In genomic region chr15:55917881-55918296, GRCh38 we compare ENCODE assay signal across 8 cellular contexts.
DNase-seq lines count a peak whose midpoint lies in the region; ATAC-seq, FAIRE-seq and TF ChIP-seq lines count a peak whose summit lies in the region.

No MANE protein-coding gene starts in this region.

- no peak for ATAC-seq in activated CD4-positive, alpha-beta T cell treated with anti-CD3 and anti-CD28 coated beads for 36 hours
- ATAC-seq in HG03342 (IDR thresholded peaks at IDR 0.05; ENCODE audit: unreplicated experiment) (no peak), GM18858 (IDR thresholded peaks at IDR 0.05; ENCODE audit: unreplicated experiment) (no peak)

- peak; percentile 26 for DNase-seq in activated CD4-positive, alpha-beta T cell treated with anti-CD3 and anti-CD28 coated beads for 36 hours
- DNase-seq in activated CD4-positive, alpha-beta T cell treated with anti-CD3 and anti-CD28 coated beads, Interleukin-2, amount 10 ng/mL, durations not matched to agents 24 days and 14 days = no peak
- DNase-seq in NCI-H2081 treated with DMSO at 0.1 percent for 48 hours (lab: John Stamatoyannopoulos, UW) (peak; percentile 2), astrocyte of the cerebellum (ENCODE audit: low read depth) (peak; percentile 83)
- no peak for DNase-seq in activated T-cell treated with anti-CD3 and anti-CD28 coated beads, Interleukin-2, amount 50 U/mL, for 24 hours

- no peaks in the 10 kb centered on the region for H3K9me3 Mint-ChIP-seq in activated CD4-positive, alpha-beta T cell treated with anti-CD3 and anti-CD28 coated beads for 36 hours (ENCODE audit: low read depth)
- no peaks in the 10 kb centered on the region for H3K9me3 Mint-ChIP-seq in activated CD4-positive, alpha-beta T cell treated with anti-CD3 and anti-CD28 coated beads, Interleukin-2, amount 10 ng/mL, durations not matched to agents 24 days and 14 days
- H3K9me3 Mint-ChIP-seq in activated T-cell treated with anti-CD3 and anti-CD28 coated beads, Interleukin-2, amount 50 U/mL, for 24 hours = no peaks in the 10 kb centered on the region

- POLR2A ChIA-PET in activated CD4-positive, alpha-beta T cell treated with anti-CD3 and anti-CD28 coated beads for 36 hours (lab: Charles Lee) = no interaction called here

- TF ChIP-seq CTCF in astrocyte of the cerebellum (IDR thresholded peaks at IDR 0.05; ENCODE audit: low read depth, low read length, missing control alignments) = peak; percentile 72

- in situ Hi-C loops in astrocyte of the cerebellum (cut with HindIII; ENCODE audit: low sequenced_read_pairs) = no loop called here

- no peaks in the 10 kb centered on the region for H3K36me3 Mint-ChIP-seq in activated CD4-positive, alpha-beta T cell treated with anti-CD3 and anti-CD28 coated beads for 36 hours (ENCODE audit: low read depth)
- H3K36me3 Mint-ChIP-seq in activated CD4-positive, alpha-beta T cell treated with anti-CD3 and anti-CD28 coated beads, Interleukin-2, amount 10 ng/mL, durations not matched to agents 24 days and 14 days (ENCODE audit: low read depth) = no peaks in the 10 kb centered on the region
- H3K36me3 Mint-ChIP-seq in activated T-cell treated with anti-CD3 and anti-CD28 coated beads, Interleukin-2, amount 50 U/mL, for 24 hours (ENCODE audit: low read depth) = no peaks in the 10 kb centered on the region

- no peaks in the 10 kb centered on the region for H3K27me3 Mint-ChIP-seq in activated CD4-positive, alpha-beta T cell treated with anti-CD3 and anti-CD28 coated beads for 36 hours
- H3K27me3 Mint-ChIP-seq in activated CD4-positive, alpha-beta T cell treated with anti-CD3 and anti-CD28 coated beads, Interleukin-2, amount 10 ng/mL, durations not matched to agents 24 days and 14 days = no peaks in the 10 kb centered on the region
- no peaks in the 10 kb centered on the region for H3K27me3 Mint-ChIP-seq in activated T-cell treated with anti-CD3 and anti-CD28 coated beads, Interleukin-2, amount 50 U/mL, for 24 hours

- H3K4me1 Mint-ChIP-seq in activated CD4-positive, alpha-beta T cell treated with anti-CD3 and anti-CD28 coated beads for 36 hours = peaks cover 4% of the 10 kb centered on the region
- no peaks in the 10 kb centered on the region for H3K4me1 Mint-ChIP-seq in activated CD4-positive, alpha-beta T cell treated with anti-CD3 and anti-CD28 coated beads, Interleukin-2, amount 10 ng/mL, durations not matched to agents 24 days and 14 days
- no peaks in the 10 kb centered on the region for H3K4me1 Mint-ChIP-seq in activated T-cell treated with anti-CD3 and anti-CD28 coated beads, Interleukin-2, amount 50 U/mL, for 24 hours (ENCODE audit: low read depth)

- intact Hi-C loops in activated CD4-positive, alpha-beta T cell treated with anti-CD3 and anti-CD28 coated beads for 36 hours (cut with DNase I, micrococcal nuclease) = loop anchor here in 1 of 2 experiments (5.0 to 10.0 kb wide), 2 partner anchors 137 to 271 kb away; no protein-coding TSS in a partner anchor
- intact Hi-C loops in activated CD4-positive, alpha-beta T cell treated with anti-CD3 and anti-CD28 coated beads, Interleukin-2, amount 10 ng/mL, durations not matched to agents 24 days and 14 days (cut with micrococcal nuclease) = no loop called here

- H3K4me3 ChIP-seq in astrocyte of the cerebellum (ENCODE audit: low read depth, low read length) = no peak overlapping the region

- H3K4me3 Mint-ChIP-seq in activated CD4-positive, alpha-beta T cell treated with anti-CD3 and anti-CD28 coated beads for 36 hours = no peak overlapping the region
- H3K4me3 Mint-ChIP-seq in activated CD4-positive, alpha-beta T cell treated with anti-CD3 and anti-CD28 coated beads, Interleukin-2, amount 10 ng/mL, durations not matched to agents 24 days and 14 days = no peak overlapping the region
- no peak overlapping the region for H3K4me3 Mint-ChIP-seq in activated T-cell treated with anti-CD3 and anti-CD28 coated beads, Interleukin-2, amount 50 U/mL, for 24 hours

- no peak overlapping the region for H3K27ac Mint-ChIP-seq in activated CD4-positive, alpha-beta T cell treated with anti-CD3 and anti-CD28 coated beads for 36 hours
- H3K27ac Mint-ChIP-seq in activated CD4-positive, alpha-beta T cell treated with anti-CD3 and anti-CD28 coated beads, Interleukin-2, amount 10 ng/mL, durations not matched to agents 24 days and 14 days = no peak overlapping the region
- no peak overlapping the region for H3K27ac Mint-ChIP-seq in activated T-cell treated with anti-CD3 and anti-CD28 coated beads, Interleukin-2, amount 50 U/mL, for 24 hours

- CTCF ChIA-PET in activated CD4-positive, alpha-beta T cell treated with anti-CD3 and anti-CD28 coated beads for 36 hours (lab: Charles Lee) = interaction anchor here (0.7 to 1.5 kb wide), 8 partner anchors 10 to 143 kb away, joined by 3 to 6 read pairs (median 4); no protein-coding TSS in a partner anchor

- FAIRE-seq in islet of Langerhans (lab: Jason Lieb, UNC) = peak; percentile 68

Comparison
In these comparisons a context has a peak if more than half of its experiments do, and no peak if none do; other contexts are left out.
1. DNase-seq: peak in activated CD4-positive, alpha-beta T cell treated with anti-CD3 and anti-CD28 coated beads for 36 hours (single experiment), NCI-H2081 treated with DMSO at 0.1 percent for 48 hours (single experiment) and astrocyte of the cerebellum (single experiment); none in activated CD4-positive, alpha-beta T cell treated with anti-CD3 and anti-CD28 coated beads, Interleukin-2, amount 10 ng/mL, durations not matched to agents 24 days and 14 days (single experiment) and activated T-cell treated with anti-CD3 and anti-CD28 coated beads, Interleukin-2, amount 50 U/mL, for 24 hours (single experiment).